In genomic region chr14:65084554-65085190, GRCh38 we compare ENCODE assay signal across 20 cellular contexts.
"Had no signal": no experiment of that assay in that cellular context is flagged by ENCODE, and none has a peak within 500 bp of the region (broad histone marks: within the 10 kb centered on the region; RNA-seq: fewer than 3 reads in every experiment).

No MANE protein-coding gene starts in this region.

- H3K9me3 Mint-ChIP-seq: immature natural killer cell had no signal

- H3K27me3 Mint-ChIP-seq: activated CD4-positive, alpha-beta T cell treated with anti-CD3 and anti-CD28 coated beads, Interleukin-2, amount 10 ng/mL, durations not matched to agents 7 days and 5 days; naive thymus-derived CD4-positive, alpha-beta T cell had no signal

- H3K4me3 Mint-ChIP-seq: activated CD4-positive, alpha-beta T cell treated with anti-CD3 and anti-CD28 coated beads, Interleukin-2, amount 10 ng/mL, durations not matched to agents 7 days and 5 days; immature natural killer cell had no signal

- ATAC-seq: esophagus mucosa; gastroesophageal sphincter; naive thymus-derived CD4-positive, alpha-beta T cell; SK-N-SH treated with all-trans-retinoic acid at 6 μM for 48 hours; stimulated activated naive CD8-positive, alpha-beta T cell treated with anti-CD3 and anti-CD28 coated beads, Interleukin-15, Interleukin-2, amounts not matched to agents 100 U/mL and 50 U/mL, for 24 hours had no signal

- H3K27ac ChIP-seq: brain microvascular endothelial cell, gastroesophageal sphincter had no signal

- H3K9me3 ChIP-seq: gastroesophageal sphincter had no signal

- DNase-seq: activated CD4-positive, alpha-beta T cell treated with anti-CD3 and anti-CD28 coated beads, Interleukin-2, amount 10 ng/mL, durations not matched to agents 7 days and 5 days; activated CD8-positive, alpha-beta memory T cell treated with anti-CD3 and anti-CD28 coated beads, Interleukin-2, amount 50 U/mL, for 4 hours; activated naive CD4-positive, alpha-beta T cell treated with Interleukin-2 at 50 U/mL for 16 hours; aorta; brain microvascular endothelial cell; effector CD4-positive, alpha-beta T cell; immature natural killer cell; kidney glomerular epithelial cell; mesendoderm; naive thymus-derived CD4-positive, alpha-beta T cell; stimulated activated CD4-positive, alpha-beta T cell treated with anti-CD3 and anti-CD28 coated beads, Interleukin-12 subunit alpha, Interleukin-12 subunit beta, amount 100 ng/mL, for 4 hours; stimulated activated CD4-positive, alpha-beta T cell treated with anti-CD3 and anti-CD28 coated beads, Interleukin-1b, Interleukin-23, amount 100 ng/mL, for 48 hours; stimulated activated CD8-positive, alpha-beta memory T cell treated with anti-CD3 and anti-CD28 coated beads, Interleukin-4, amount 100 ng/mL, for 48 hours; stimulated activated naive CD8-positive, alpha-beta T cell treated with anti-CD3 and anti-CD28 coated beads, Interleukin-15, Interleukin-2, amounts not matched to agents 100 U/mL and 50 U/mL, for 24 hours; substantia nigra; tibial artery had no signal

- H3K4me3 ChIP-seq: gastroesophageal sphincter, tibial artery had no signal

- FAIRE-seq: urothelium cell line had no signal

- H3K27me3 ChIP-seq: brain microvascular endothelial cell, gastroesophageal sphincter, tibial artery had no signal
